In genomic region chrX:85303544-85303943, GRCh38 we compare ENCODE assay signal across 1 cellular context.
TF ChIP-seq lines count a peak whose summit lies in the region.

No MANE protein-coding gene starts in this region.

TF ChIP-seq in GM23338, 12 proteins besides CTCF, POLR2A, EP300 and RAD21 (continued from another document):
- no peak for TF ChIP-seq ZNF462 (CRISPR knock-in tag; IDR thresholded peaks at IDR 0.05)
- TF ChIP-seq JUNB (IDR thresholded peaks at IDR 0.05; ENCODE audit: unreplicated experiment) = no peak
- no peak for TF ChIP-seq CREB1 (CRISPR knock-in tag; IDR thresholded peaks at IDR 0.05; ENCODE audit: low read depth)
- TF ChIP-seq POLR2AphosphoS5 (IDR thresholded peaks at IDR 0.05; ENCODE audit: low read depth) = no peak
- TF ChIP-seq EZH2phosphoT487 (IDR thresholded peaks at IDR 0.05; ENCODE audit: unreplicated experiment) = no peak
- TF ChIP-seq ZNF331 (CRISPR knock-in tag; IDR thresholded peaks at IDR 0.05; ENCODE audit: low read depth) = no peak
TF ChIP-seq in GM23338: peak in this region for 0.
